ENCODE assay signal across 22 cellular contexts in genomic region chr12:93634416-93634815, GRCh38. TPM values are rescaled to one million over a fixed set of nuclear protein-coding genes. Genes with fewer than 3 reads are reported as not detected.
DNase-seq lines count a peak whose midpoint lies in the region; ATAC-seq and TF ChIP-seq lines count a peak whose summit lies in the region.
"Had no signal": no experiment of that assay in that cellular context is flagged by ENCODE, and none has a peak within 500 bp of the region (broad histone marks: within the 10 kb centered on the region; RNA-seq: fewer than 3 reads in every experiment).

No MANE protein-coding gene starts in this region.

- ATAC-seq in GM21825 (IDR thresholded peaks at IDR 0.05; ENCODE audit: unreplicated experiment) = no peak
- ATAC-seq: gastroesophageal sphincter; naive thymus-derived CD4-positive, alpha-beta T cell; WTC11 had no signal

- H3K36me3 ChIP-seq in osteoblast (ENCODE audit: insufficient read depth, low read length) (no peaks in the 10 kb centered on the region), ovary (no peaks in the 10 kb centered on the region)
- H3K36me3 ChIP-seq: colonic mucosa, gastroesophageal sphincter, right atrium auricular region, vagina had no signal

- TF ChIP-seq EP300 in ovary (IDR thresholded peaks at IDR 0.05) = no peak

- H3K27ac ChIP-seq in osteoblast (ENCODE audit: low read depth, low read length) (peak overlapping the region; percentile 78), ovary (no peak overlapping the region)
- H3K27ac ChIP-seq: colonic mucosa, gastroesophageal sphincter, right atrium auricular region, SK-N-MC, vagina had no signal

- H3K4me2 ChIP-seq in osteoblast (ENCODE audit: insufficient read depth, low read length) = peak overlapping the region; percentile 5

- peaks cover 1% of the 10 kb centered on the region for H3K9me3 ChIP-seq in osteoblast (ENCODE audit: low read depth, low read length)
- no peaks in the 10 kb centered on the region for H3K9me3 ChIP-seq in ovary
- H3K9me3 ChIP-seq: colonic mucosa, right atrium auricular region, vagina had no signal

- no peaks in the 10 kb centered on the region for H3K79me2 ChIP-seq in osteoblast (ENCODE audit: insufficient read depth, low read length)

- H3K27me3 ChIP-seq in osteoblast (ENCODE audit: insufficient read depth, low read length) = no peaks in the 10 kb centered on the region
- H3K27me3 ChIP-seq in ovary = no peaks in the 10 kb centered on the region
- H3K27me3 ChIP-seq: colonic mucosa, gastroesophageal sphincter, right atrium auricular region, vagina had no signal

- WGBS in ovary, 3 donors = 74 to 90% (median 84%) methylated on average over 3 of the region's 3 CpGs

- intact Hi-C loops in ovary (cut with DNase I) = loop anchor here in 1 of 4 donors (10.0 kb wide), 1 partner anchor 120 kb away; no protein-coding TSS in a partner anchor

- TF ChIP-seq POLR2A in ovary (IDR thresholded peaks at IDR 0.05) = no peak

- no peaks in the 10 kb centered on the region for H4K20me1 ChIP-seq in osteoblast (ENCODE audit: insufficient read depth, low read length)

- TF ChIP-seq CTCF in osteoblast (IDR thresholded peaks at IDR 0.05; ENCODE audit: extremely low read depth, low read depth, low read length) = no peak
- no peak for TF ChIP-seq CTCF in ovary (IDR thresholded peaks at IDR 0.05)

- no peak overlapping the region for H2AFZ ChIP-seq in osteoblast (ENCODE audit: low read length)

- peak; percentile 35 for DNase-seq in COLO829 (ENCODE audit: low spot score)
- DNase-seq in M059J (ENCODE audit: low read depth) = peak; percentile 45
- DNase-seq in dedifferentiated amniotic fluid mesenchymal stem cell (ENCODE audit: extremely low spot score) = peak; percentile 40
- peak; percentile 95 for DNase-seq in osteoblast (ENCODE audit: insufficient read length, low spot score, missing footprints)
- DNase-seq in ovary = no peak
- no peak for DNase-seq in T1000 (lab: John Stamatoyannopoulos, UW)
- no peak for DNase-seq in superior temporal gyrus (ENCODE audit: extremely low spot score)
- DNase-seq: activated CD4-positive, alpha-beta memory T cell treated with anti-CD3 and anti-CD28 coated beads, Interleukin-2, amount 10 ng/mL, durations not matched to agents 7 days and 5 days; colonic mucosa; DMS 273 treated with DMSO at 0.1 percent for 48 hours; GF-D8; H9; naive thymus-derived CD4-positive, alpha-beta T cell; NCI-H1417; stimulated activated CD4-positive, alpha-beta T cell treated with anti-CD3 and anti-CD28 coated beads, Interleukin-15, amount 100 ng/mL, for 24 hours; substantia nigra had no signal

- H3K4me1 ChIP-seq in osteoblast (ENCODE audit: insufficient read depth, low read length) (peaks cover 9% of the 10 kb centered on the region), ovary (ENCODE audit: insufficient read depth) (no peaks in the 10 kb centered on the region)
- H3K4me1 ChIP-seq: colonic mucosa, gastroesophageal sphincter, right atrium auricular region had no signal

- no peak overlapping the region for H3K4me3 ChIP-seq in osteoblast (ENCODE audit: insufficient read depth, low read length)
- no peak overlapping the region for H3K4me3 ChIP-seq in ovary
- H3K4me3 ChIP-seq: colonic mucosa, gastroesophageal sphincter, right atrium auricular region, SK-N-MC, vagina had no signal

RNA-seq across cellular contexts. Expression of gene CRADD, which starts 42.8 kb away (rescaled TPM):
- 17.2 and 48.6 TPM in 2 replicates for total RNA-seq in M059J (2014; rRNA removed; shearing (Covaris generic))
- total RNA-seq in osteoblast = 15.3 and 15.6 TPM in 2 replicates
- total RNA-seq in ovary = 10 to 100 TPM; 11.4 to 67.8 (median 16.9) TPM
- 10 to 100 TPM; 13.9 to 17.9 TPM for polyA plus RNA-seq in ovary

Comparison
In these comparisons a context has a peak if more than half of its experiments do, and no peak if none do; other contexts are left out.
1. DNase-seq: peak in COLO829 (single experiment), M059J (single experiment), dedifferentiated amniotic fluid mesenchymal stem cell (single experiment) and osteoblast (single experiment); none in ovary (0 of 5), T1000 (single experiment) and superior temporal gyrus (single experiment).